Comparison of ENCODE assay signal across 1 cellular context in genomic region chr1:28323720-28324119, GRCh38.
TF ChIP-seq lines count a peak whose summit lies in the region.

No MANE protein-coding gene starts in this region.

TF ChIP-seq in HepG2, 621 proteins besides CTCF, POLR2A, EP300 and RAD21:
- TF ChIP-seq SATB2 (CRISPR knock-in tag; IDR thresholded peaks at IDR 0.05) (no peak), ZNF576 (CRISPR knock-in tag; IDR thresholded peaks at IDR 0.05) (no peak), E2F5 (CRISPR knock-in tag; conservative IDR thresholded peaks at IDR 0.05) (no peak), MAF1 (CRISPR knock-in tag; IDR thresholded peaks at IDR 0.05; ENCODE audit: borderline replicate concordance) (no peak), TCF12 (IDR thresholded peaks at IDR 0.05) (no peak), TCF12 (CRISPR knock-in tag; IDR thresholded peaks at IDR 0.05) (no peak), ZNF225 (CRISPR knock-in tag; IDR thresholded peaks at IDR 0.05) (no peak), RBAK (CRISPR knock-in tag; IDR thresholded peaks at IDR 0.05) (no peak), MXD3 (CRISPR knock-in tag; IDR thresholded peaks at IDR 0.05) (no peak), MZF1 (CRISPR knock-in tag; IDR thresholded peaks at IDR 0.05; ENCODE audit: borderline replicate concordance) (no peak), FLYWCH1 (CRISPR knock-in tag; IDR thresholded peaks at IDR 0.05) (no peak), SALL2 (CRISPR knock-in tag; IDR thresholded peaks at IDR 0.05) (no peak), ZBTB3 (CRISPR knock-in tag; IDR thresholded peaks at IDR 0.05; ENCODE audit: borderline replicate concordance, low read depth) (no peak), MLLT10 (CRISPR knock-in tag; IDR thresholded peaks at IDR 0.05) (no peak), ZNF614 (CRISPR knock-in tag; IDR thresholded peaks at IDR 0.05; ENCODE audit: borderline replicate concordance) (no peak), ZBTB20 (CRISPR knock-in tag; IDR thresholded peaks at IDR 0.05; ENCODE audit: borderline replicate concordance, low read depth) (no peak), U2AF1 (optimal IDR thresholded peaks at IDR 0.05; ENCODE audit: low read depth, low read length) (no peak), NCOA2 (CRISPR knock-in tag; IDR thresholded peaks at IDR 0.05) (no peak)
- TF ChIP-seq, protein P1, sequence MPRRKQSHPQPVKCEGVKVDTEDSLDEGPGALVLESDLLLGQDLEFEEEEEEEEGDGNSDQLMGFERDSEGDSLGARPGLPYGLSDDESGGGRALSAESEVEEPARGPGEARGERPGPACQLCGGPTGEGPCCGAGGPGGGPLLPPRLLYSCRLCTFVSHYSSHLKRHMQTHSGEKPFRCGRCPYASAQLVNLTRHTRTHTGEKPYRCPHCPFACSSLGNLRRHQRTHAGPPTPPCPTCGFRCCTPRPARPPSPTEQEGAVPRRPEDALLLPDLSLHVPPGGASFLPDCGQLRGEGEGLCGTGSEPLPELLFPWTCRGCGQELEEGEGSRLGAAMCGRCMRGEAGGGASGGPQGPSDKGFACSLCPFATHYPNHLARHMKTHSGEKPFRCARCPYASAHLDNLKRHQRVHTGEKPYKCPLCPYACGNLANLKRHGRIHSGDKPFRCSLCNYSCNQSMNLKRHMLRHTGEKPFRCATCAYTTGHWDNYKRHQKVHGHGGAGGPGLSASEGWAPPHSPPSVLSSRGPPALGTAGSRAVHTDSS (CRISPR knock-in tag; conservative IDR thresholded peaks at IDR 0.05): no peak
- TF ChIP-seq, protein P2, sequence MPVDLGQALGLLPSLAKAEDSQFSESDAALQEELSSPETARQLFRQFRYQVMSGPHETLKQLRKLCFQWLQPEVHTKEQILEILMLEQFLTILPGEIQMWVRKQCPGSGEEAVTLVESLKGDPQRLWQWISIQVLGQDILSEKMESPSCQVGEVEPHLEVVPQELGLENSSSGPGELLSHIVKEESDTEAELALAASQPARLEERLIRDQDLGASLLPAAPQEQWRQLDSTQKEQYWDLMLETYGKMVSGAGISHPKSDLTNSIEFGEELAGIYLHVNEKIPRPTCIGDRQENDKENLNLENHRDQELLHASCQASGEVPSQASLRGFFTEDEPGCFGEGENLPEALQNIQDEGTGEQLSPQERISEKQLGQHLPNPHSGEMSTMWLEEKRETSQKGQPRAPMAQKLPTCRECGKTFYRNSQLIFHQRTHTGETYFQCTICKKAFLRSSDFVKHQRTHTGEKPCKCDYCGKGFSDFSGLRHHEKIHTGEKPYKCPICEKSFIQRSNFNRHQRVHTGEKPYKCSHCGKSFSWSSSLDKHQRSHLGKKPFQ (CRISPR knock-in tag; IDR thresholded peaks at IDR 0.05; ENCODE audit: insufficient replicate concordance): no peak
